ENCODE assay signal across 14 cellular contexts in genomic region chr19:5983367-5983955, GRCh38. TPM values are rescaled to one million over a fixed set of nuclear protein-coding genes. Genes with fewer than 3 reads are reported as not detected.
DNase-seq lines count a peak whose midpoint lies in the region; ATAC-seq and TF ChIP-seq lines count a peak whose summit lies in the region.
"Had no signal": no experiment of that assay in that cellular context is flagged by ENCODE, and none has a peak within 500 bp of the region (broad histone marks: within the 10 kb centered on the region; RNA-seq: fewer than 3 reads in every experiment).

No MANE protein-coding gene starts in this region.

- H3K4me2 ChIP-seq in osteoblast (ENCODE audit: insufficient read depth, low read length) = no peak overlapping the region
- H3K4me2 ChIP-seq: smooth muscle cell had no signal

- no peaks in the 10 kb centered on the region for H3K9me3 ChIP-seq in osteoblast (ENCODE audit: low read depth, low read length)
- H3K9me3 ChIP-seq: HAP-1 had no signal

- H3K9me3 Mint-ChIP-seq in activated T-cell treated with anti-CD3 and anti-CD28 coated beads, Interleukin-2, amount 50 U/mL, for 24 hours = no peaks in the 10 kb centered on the region
- no peaks in the 10 kb centered on the region for H3K9me3 Mint-ChIP-seq in activated T-cell treated with anti-CD3 and anti-CD28 coated beads, Interleukin-2, amount 50 U/mL, for 4 hours
- H3K9me3 Mint-ChIP-seq in effector memory CD8-positive, alpha-beta T cell = no peaks in the 10 kb centered on the region

- no peaks in the 10 kb centered on the region for H3K27me3 ChIP-seq in osteoblast (ENCODE audit: insufficient read depth, low read length)

- peaks cover 14% of the 10 kb centered on the region for H3K36me3 Mint-ChIP-seq in activated T-cell treated with anti-CD3 and anti-CD28 coated beads, Interleukin-2, amount 50 U/mL, for 24 hours (ENCODE audit: low read depth)
- no peaks in the 10 kb centered on the region for H3K36me3 Mint-ChIP-seq in activated T-cell treated with anti-CD3 and anti-CD28 coated beads, Interleukin-2, amount 50 U/mL, for 4 hours (ENCODE audit: insufficient read depth)
- peaks cover 10% of the 10 kb centered on the region for H3K36me3 Mint-ChIP-seq in effector memory CD8-positive, alpha-beta T cell (ENCODE audit: insufficient read depth)

- H3K36me3 ChIP-seq in osteoblast (ENCODE audit: insufficient read depth, low read length) = no peaks in the 10 kb centered on the region

- peak overlapping the region; percentile 90 for H3K27ac Mint-ChIP-seq in activated T-cell treated with anti-CD3 and anti-CD28 coated beads, Interleukin-2, amount 50 U/mL, for 24 hours
- H3K27ac Mint-ChIP-seq in effector memory CD8-positive, alpha-beta T cell = peak overlapping the region in 1 of 2 donors; percentile 95

- TF ChIP-seq CTCF in osteoblast (IDR thresholded peaks at IDR 0.05; ENCODE audit: extremely low read depth, low read depth, low read length) = no peak

- ATAC-seq in activated T-cell treated with anti-CD3 and anti-CD28 coated beads, Interleukin-2, amount 50 U/mL, for 4 hours = no peak
- no peak for ATAC-seq in effector memory CD8-positive, alpha-beta T cell (replicated peaks)
- no peak for ATAC-seq in HG03135 (IDR thresholded peaks at IDR 0.05; ENCODE audit: unreplicated experiment)
- no peak for ATAC-seq in HG02763 (IDR thresholded peaks at IDR 0.05; ENCODE audit: unreplicated experiment)

- no peak for DNase-seq in activated T-cell treated with anti-CD3 and anti-CD28 coated beads, Interleukin-2, amount 50 U/mL, for 24 hours
- no peak for DNase-seq in activated T-cell treated with anti-CD3 and anti-CD28 coated beads, Interleukin-2, amount 50 U/mL, for 4 hours
- DNase-seq in NCI-H2029 (lab: John Stamatoyannopoulos, UW) (peak; percentile 55), osteoblast (ENCODE audit: insufficient read length, low spot score, missing footprints) (peak; percentile 14), C1 segment of cervical spinal cord (lab: John Stamatoyannopoulos, UW) (no peak)
- no peak for DNase-seq in effector memory CD8-positive, alpha-beta T cell
- DNase-seq: activated CD4-positive, alpha-beta T cell treated with anti-CD3 and anti-CD28 coated beads, Interleukin-2, amount 50 U/mL, for 4 hours; DMS79 treated with DMSO at 0.1 percent for 48 hours; NCI-H187 treated with DMSO at 0.1 percent for 48 hours; NK-92 treated with Interleukin-12 subunit alpha and Interleukin-12 subunit beta, amount 100 ng/mL, for 24 hours had no signal

- H3K4me3 ChIP-seq in osteoblast (ENCODE audit: insufficient read depth, low read length) = no peak overlapping the region
- H3K4me3 ChIP-seq: HAP-1, smooth muscle cell had no signal

- H2AFZ ChIP-seq in osteoblast (ENCODE audit: low read length) = no peak overlapping the region

- peaks cover 51% of the 10 kb centered on the region for H3K4me1 Mint-ChIP-seq in activated T-cell treated with anti-CD3 and anti-CD28 coated beads, Interleukin-2, amount 50 U/mL, for 24 hours (ENCODE audit: low read depth)
- H3K4me1 Mint-ChIP-seq in activated T-cell treated with anti-CD3 and anti-CD28 coated beads, Interleukin-2, amount 50 U/mL, for 4 hours (ENCODE audit: low read depth) = peaks cover 31% of the 10 kb centered on the region
- H3K4me1 Mint-ChIP-seq in effector memory CD8-positive, alpha-beta T cell (ENCODE audit: low read depth in 2 of 2) = peaks cover 18 to 26% of the 10 kb centered on the region in 2 donors

- H4K20me1 ChIP-seq in osteoblast (ENCODE audit: insufficient read depth, low read length) = no peaks in the 10 kb centered on the region

- peaks cover 36% of the 10 kb centered on the region for H3K4me1 ChIP-seq in osteoblast (ENCODE audit: insufficient read depth, low read length)

- peak overlapping the region; percentile 32 for H3K4me3 Mint-ChIP-seq in activated T-cell treated with anti-CD3 and anti-CD28 coated beads, Interleukin-2, amount 50 U/mL, for 24 hours
- H3K4me3 Mint-ChIP-seq in activated T-cell treated with anti-CD3 and anti-CD28 coated beads, Interleukin-2, amount 50 U/mL, for 4 hours = no peak overlapping the region
- H3K4me3 Mint-ChIP-seq in effector memory CD8-positive, alpha-beta T cell = peak overlapping the region; percentile 55 to 79

- H3K27me3 Mint-ChIP-seq in activated T-cell treated with anti-CD3 and anti-CD28 coated beads, Interleukin-2, amount 50 U/mL, for 24 hours = no peaks in the 10 kb centered on the region
- H3K27me3 Mint-ChIP-seq in activated T-cell treated with anti-CD3 and anti-CD28 coated beads, Interleukin-2, amount 50 U/mL, for 4 hours (ENCODE audit: low read depth) = no peaks in the 10 kb centered on the region
- H3K27me3 Mint-ChIP-seq in effector memory CD8-positive, alpha-beta T cell = no peaks in the 10 kb centered on the region

- H3K79me2 ChIP-seq in osteoblast (ENCODE audit: insufficient read depth, low read length) = peaks cover 11% of the 10 kb centered on the region

- H3K27ac ChIP-seq in osteoblast (ENCODE audit: low read depth, low read length) = no peak overlapping the region

RNA-seq across cellular contexts. Expression of gene RANBP3, which starts 5.5 kb away (rescaled TPM):
- 100 to 1,000 TPM; 101 to 104 (median 103) TPM for total RNA-seq in activated T-cell treated with anti-CD3 and anti-CD28 coated beads, Interleukin-2, amount 50 U/mL, for 4 hours
- total RNA-seq in osteoblast = 40.5 and 42.1 TPM in 2 replicates

Comparison
In these comparisons a context has a peak if more than half of its experiments do, and no peak if none do; other contexts are left out.
1. DNase-seq: peak in NCI-H2029 (single experiment) and osteoblast (single experiment); none in activated T-cell treated with anti-CD3 and anti-CD28 coated beads, Interleukin-2, amount 50 U/mL, for 24 hours (single experiment), activated T-cell treated with anti-CD3 and anti-CD28 coated beads, Interleukin-2, amount 50 U/mL, for 4 hours (single experiment), effector memory CD8-positive, alpha-beta T cell (0 of 3) and C1 segment of cervical spinal cord (0 of 14).